In the genomic region with DNA sequence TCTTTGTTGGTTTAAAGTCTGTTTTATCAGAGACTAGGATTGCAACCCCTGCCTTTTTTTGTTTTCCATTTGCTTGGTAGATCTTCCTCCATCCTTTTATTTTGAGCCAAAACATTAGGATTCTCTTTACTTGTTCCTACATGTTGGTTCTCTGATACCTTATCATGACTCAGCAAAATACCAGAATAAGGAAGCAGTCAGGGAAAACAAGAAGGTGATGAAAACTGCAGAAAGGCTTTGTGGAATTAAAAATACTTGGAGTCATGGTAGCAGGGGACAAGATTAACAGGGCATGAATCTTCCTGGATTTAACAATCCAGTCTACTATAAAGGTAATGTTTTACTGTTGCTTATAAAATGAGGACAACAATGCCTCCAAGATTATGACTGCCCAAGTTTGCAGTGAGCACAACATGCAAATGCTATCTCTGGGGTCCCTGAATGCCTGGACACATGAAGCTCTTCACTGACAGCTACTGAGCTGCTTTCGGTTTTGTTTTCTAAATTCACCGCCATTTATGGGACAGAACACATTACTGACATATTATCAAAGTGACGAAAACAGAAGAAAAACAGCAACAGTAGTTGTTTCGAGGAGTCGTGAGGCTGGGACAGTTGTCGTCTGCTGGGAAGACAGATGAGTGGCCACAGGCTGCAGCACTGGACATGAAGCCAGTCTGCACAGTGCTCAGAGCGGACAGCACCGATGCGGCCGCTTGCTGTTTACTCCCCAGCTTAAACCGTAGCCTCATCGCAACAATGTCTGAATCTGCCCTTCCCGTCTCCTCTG, we compare ENCODE assay signal across 10 cellular contexts.
DNase-seq lines count a peak whose midpoint lies in the region; ATAC-seq and TF ChIP-seq lines count a peak whose summit lies in the region.
"Had no signal": no experiment of that assay in that cellular context is flagged by ENCODE, and none has a peak within 500 bp of the region (broad histone marks: within the 10 kb centered on the region; RNA-seq: fewer than 3 reads in every experiment).

No MANE protein-coding gene starts in this region.

- POLR2A ChIA-PET in A673 (lab: Charles Lee; ENCODE audit: low non-redundant PET), result no interaction called here

- BruUV-seq in A673 (replicated peaks; lab: Mats Ljungman, UMichigan), result no TSS peak

- ATAC-seq in HG02884 (IDR thresholded peaks at IDR 0.05; ENCODE audit: unreplicated experiment), result no peak

- H3K4me1 ChIP-seq in A673 (ENCODE audit: insufficient read depth, low read length, poor library complexity, severe bottlenecking) (peaks cover 25% of the 10 kb centered on the region), MM.1S (ENCODE audit: low read length) (no peaks in the 10 kb centered on the region), muscle layer of colon (ENCODE audit: insufficient read depth, low read length) (peaks cover 6% of the 10 kb centered on the region), testis (no peaks in the 10 kb centered on the region)

- CTCF ChIA-PET in A673 (lab: Charles Lee), result no interaction called here

- H3K27me3 ChIP-seq in A673 (replicated peaks; ENCODE audit: insufficient read depth, low read depth, low read length, poor library complexity) (no peaks in the 10 kb centered on the region), MM.1S (replicated peaks; ENCODE audit: insufficient read depth, low read length) (no peaks in the 10 kb centered on the region), muscle layer of colon (ENCODE audit: control insufficient read depth in 1 of 2, insufficient read depth in 2 of 2, low read length in 2 of 2) (no peaks in the 10 kb centered on the region), testis (no peaks in the 10 kb centered on the region)

- no peaks in the 10 kb centered on the region for H4K20me1 ChIP-seq in MM.1S (ENCODE audit: insufficient read depth, low read length)

- H3K9me3 ChIP-seq in A673 (ENCODE audit: low read depth, low read length, poor library complexity, severe bottlenecking) (no peaks in the 10 kb centered on the region), MM.1S (replicated peaks; ENCODE audit: insufficient read depth, low read length) (no peaks in the 10 kb centered on the region), muscle layer of colon (ENCODE audit: low read length) (no peaks in the 10 kb centered on the region), testis (no peaks in the 10 kb centered on the region)

- no peaks in the 10 kb centered on the region for H3F3A ChIP-seq in MM.1S (ENCODE audit: insufficient read depth, low read length)

- TF ChIP-seq CTCF in A673 (conservative IDR thresholded peaks at IDR 0.05; ENCODE audit: low read depth, low read length) (no peak), MM.1S (IDR thresholded peaks at IDR 0.05; ENCODE audit: low read length) (no peak), epithelial cell of esophagus (IDR thresholded peaks at IDR 0.05; ENCODE audit: insufficient read depth, low read depth, low read length, missing control alignments) (no peak), testis (IDR thresholded peaks at IDR 0.05) (no peak)

- no peak for TF ChIP-seq POLR2A in testis (IDR thresholded peaks at IDR 0.05)

- DNase-seq in A673 (ENCODE audit: low spot score) (peak; percentile 12), MM.1S (peak; percentile 32), epithelial cell of esophagus (ENCODE audit: low read depth) (peak; percentile 78), testis (no peak), inferior parietal cortex (ENCODE audit: extremely low spot score) (no peak), NCI-H1694 treated with DMSO at 0.1 percent for 48 hours (lab: John Stamatoyannopoulos, UW) (no peak)
- DNase-seq: activated T-cell treated with anti-CD3 and anti-CD28 coated beads for 4 hours; effector CD8-positive, alpha-beta T cell had no signal

- H3K9me2 ChIP-seq in MM.1S (replicated peaks; ENCODE audit: insufficient read depth, low read length), result no peaks in the 10 kb centered on the region

- H3K27ac ChIP-seq in A673 (ENCODE audit: low read depth, low read length, poor library complexity, severe bottlenecking) (no peak overlapping the region), MM.1S (ENCODE audit: low read length) (no peak overlapping the region), muscle layer of colon (ENCODE audit: low read depth, low read length) (peak overlapping the region; percentile 30), testis (no peak overlapping the region)

- H2AFZ ChIP-seq in MM.1S (ENCODE audit: low read length), result peak overlapping the region; percentile 13

- no peak overlapping the region for H3K9ac ChIP-seq in MM.1S (ENCODE audit: low read length)
- no peak overlapping the region for H3K9ac ChIP-seq in muscle layer of colon (ENCODE audit: low read length)

- H3K36me3 ChIP-seq in A673 (ENCODE audit: insufficient read depth, low read length, poor library complexity, severe bottlenecking) (no peaks in the 10 kb centered on the region), MM.1S (replicated peaks; ENCODE audit: insufficient read depth, low read length) (no peaks in the 10 kb centered on the region), muscle layer of colon (ENCODE audit: insufficient read depth, low read length) (no peaks in the 10 kb centered on the region), testis (ENCODE audit: low read depth, missing control alignments) (no peaks in the 10 kb centered on the region)

- no peaks in the 10 kb centered on the region for H3K79me2 ChIP-seq in MM.1S (ENCODE audit: low read length)

- H3K4me3 ChIP-seq in A673 (ENCODE audit: low read depth, low read length, poor library complexity, severe bottlenecking) (no peak overlapping the region), MM.1S (ENCODE audit: low read length) (no peak overlapping the region; the same call in 1 of the 2 replicates), epithelial cell of esophagus (ENCODE audit: low read length) (no peak overlapping the region), muscle layer of colon (ENCODE audit: low read depth in 1 of 2, low read length in 2 of 2) (peak overlapping the region in 1 of 2 donors; percentile 35), testis (no peak overlapping the region)

- peak overlapping the region; percentile 11; the same call in 1 of the 2 replicates for H3K4me2 ChIP-seq in MM.1S (ENCODE audit: low read depth, low read length)

- intact Hi-C loops in A673 (cut with micrococcal nuclease; ENCODE audit: unreplicated experiment) (no loop called here), testis (cut with DNase I; ENCODE audit: low total_unique reads) (no loop called here)

- 51 to 67% methylated on average over 13 of the region's 13 CpGs for WGBS in testis, 2 donors

Comparison
In these comparisons a context has a peak if more than half of its experiments do, and no peak if none do; other contexts are left out.
1. DNase-seq: peak in A673 (single experiment), MM.1S (single experiment) and epithelial cell of esophagus (single experiment); none in testis (single experiment), inferior parietal cortex (single experiment) and NCI-H1694 treated with DMSO at 0.1 percent for 48 hours (single experiment).